In genomic region chr7:103772171-103772570, GRCh38 we compare ENCODE assay signal across 19 cellular contexts.
"Had no signal": no experiment of that assay in that cellular context is flagged by ENCODE, and none has a peak within 500 bp of the region (broad histone marks: within the 10 kb centered on the region; RNA-seq: fewer than 3 reads in every experiment).

No MANE protein-coding gene starts in this region.

- FAIRE-seq: RCC 7860 had no signal

- H3K9me3 ChIP-seq: MG63 had no signal

- H3K36me3 ChIP-seq: MG63 had no signal

- DNase-seq: Karpas-422, KBM-7, MG63, NCI-H1092 treated with DMSO at 0.1 percent for 48 hours, NCI-H1436, NCI-H187, NCI-H2029, NCI-H2081 treated with DMSO at 0.1 percent for 48 hours, NCI-H2171, NCI-H226, NCI-H446, NCI-H510A, NCI-H524 treated with DMSO at 0.1 percent for 48 hours, NCI-H69, NCI-H774, Right ventricle myocardium superior, RPMI8226 had no signal

- H3K4me3 ChIP-seq: MG63 had no signal

- H3K27me3 ChIP-seq: MG63 had no signal

- ATAC-seq: SK-N-SH treated with all-trans-retinoic acid at 6 μM for 48 hours had no signal
